In the genomic region with DNA sequence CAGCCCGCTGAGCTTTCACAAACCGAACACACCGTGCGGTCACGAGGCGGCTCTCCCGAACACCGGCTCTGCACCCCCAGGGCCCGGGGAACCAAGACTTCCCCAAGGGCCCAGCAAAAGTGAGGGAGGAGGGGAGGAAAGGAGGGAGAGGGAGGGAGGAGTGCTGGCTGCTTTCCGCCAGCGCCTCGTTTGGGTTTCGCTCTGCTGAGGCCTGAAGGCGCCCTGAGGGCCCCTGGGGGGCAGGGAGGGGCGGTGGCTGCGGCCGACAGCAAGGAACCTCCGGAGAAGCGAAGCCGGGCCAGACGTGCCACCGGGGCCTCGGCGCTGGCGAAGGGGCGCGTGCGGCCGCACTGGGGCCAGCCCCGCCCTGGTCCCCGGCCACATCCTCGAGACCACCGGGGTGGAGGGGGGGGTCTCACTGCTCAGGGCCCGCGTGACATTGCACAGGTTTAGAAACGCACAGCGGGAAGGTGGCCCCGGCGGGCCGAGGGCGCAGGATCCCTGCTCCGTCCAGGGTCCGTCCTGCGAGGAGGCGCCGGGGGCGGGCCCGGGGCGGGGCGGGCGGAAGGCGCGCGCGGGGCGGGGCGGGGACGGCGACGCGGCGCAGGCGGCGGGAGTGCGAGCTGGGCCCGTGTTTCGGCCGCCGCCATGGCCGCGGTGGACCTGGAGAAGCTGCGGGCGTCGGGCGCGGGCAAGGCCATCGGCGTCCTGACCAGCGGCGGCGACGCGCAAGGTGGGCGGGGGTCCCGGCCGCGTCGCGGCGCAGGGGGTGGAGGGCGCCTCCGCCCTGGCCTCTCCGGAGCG, we compare ENCODE assay signal across 1 cellular context.
TF ChIP-seq lines count a peak whose summit lies in the region.

A gene (plus strand): TSS at position 596 of the 804 bp plus-strand sequence. CDS start 53 bp downstream, at position 649.

TF ChIP-seq in HEK293, 187 proteins besides CTCF, POLR2A, EP300 and RAD21 (continued from another document and continues in another):
- TF ChIP-seq ZNF112 (tag by site-specific recombination; IDR thresholded peaks at IDR 0.05), result no peak
- TF ChIP-seq MYNN (tag by site-specific recombination; IDR thresholded peaks at IDR 0.05; ENCODE audit: borderline replicate concordance), result no peak
- TF ChIP-seq, protein P1, sequence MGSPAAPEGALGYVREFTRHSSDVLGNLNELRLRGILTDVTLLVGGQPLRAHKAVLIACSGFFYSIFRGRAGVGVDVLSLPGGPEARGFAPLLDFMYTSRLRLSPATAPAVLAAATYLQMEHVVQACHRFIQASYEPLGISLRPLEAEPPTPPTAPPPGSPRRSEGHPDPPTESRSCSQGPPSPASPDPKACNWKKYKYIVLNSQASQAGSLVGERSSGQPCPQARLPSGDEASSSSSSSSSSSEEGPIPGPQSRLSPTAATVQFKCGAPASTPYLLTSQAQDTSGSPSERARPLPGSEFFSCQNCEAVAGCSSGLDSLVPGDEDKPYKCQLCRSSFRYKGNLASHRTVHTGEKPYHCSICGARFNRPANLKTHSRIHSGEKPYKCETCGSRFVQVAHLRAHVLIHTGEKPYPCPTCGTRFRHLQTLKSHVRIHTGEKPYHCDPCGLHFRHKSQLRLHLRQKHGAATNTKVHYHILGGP (tag by site-specific recombination; IDR thresholded peaks at IDR 0.05), result no peak
- TF ChIP-seq ZSCAN30 (tag by site-specific recombination; IDR thresholded peaks at IDR 0.05), result no peak; the same call in none of the 2 replicates
- TF ChIP-seq ZNF202 (tag by site-specific recombination; IDR thresholded peaks at IDR 0.05; ENCODE audit: borderline replicate concordance), result no peak
- TF ChIP-seq ZNF707 (tag by site-specific recombination; IDR thresholded peaks at IDR 0.05), result no peak
- TF ChIP-seq, protein P2, sequence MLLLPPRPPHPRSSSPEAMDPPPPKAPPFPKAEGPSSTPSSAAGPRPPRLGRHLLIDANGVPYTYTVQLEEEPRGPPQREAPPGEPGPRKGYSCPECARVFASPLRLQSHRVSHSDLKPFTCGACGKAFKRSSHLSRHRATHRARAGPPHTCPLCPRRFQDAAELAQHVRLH (tag by site-specific recombination; IDR thresholded peaks at IDR 0.05), result no peak
- no peak for TF ChIP-seq ZNF558 (tag by site-specific recombination; IDR thresholded peaks at IDR 0.05)
- TF ChIP-seq ZNF211 (tag by site-specific recombination; IDR thresholded peaks at IDR 0.05; ENCODE audit: low read depth), result no peak
- TF ChIP-seq ZNF747 (tag by site-specific recombination; IDR thresholded peaks at IDR 0.05), result no peak
- TF ChIP-seq, protein P3, sequence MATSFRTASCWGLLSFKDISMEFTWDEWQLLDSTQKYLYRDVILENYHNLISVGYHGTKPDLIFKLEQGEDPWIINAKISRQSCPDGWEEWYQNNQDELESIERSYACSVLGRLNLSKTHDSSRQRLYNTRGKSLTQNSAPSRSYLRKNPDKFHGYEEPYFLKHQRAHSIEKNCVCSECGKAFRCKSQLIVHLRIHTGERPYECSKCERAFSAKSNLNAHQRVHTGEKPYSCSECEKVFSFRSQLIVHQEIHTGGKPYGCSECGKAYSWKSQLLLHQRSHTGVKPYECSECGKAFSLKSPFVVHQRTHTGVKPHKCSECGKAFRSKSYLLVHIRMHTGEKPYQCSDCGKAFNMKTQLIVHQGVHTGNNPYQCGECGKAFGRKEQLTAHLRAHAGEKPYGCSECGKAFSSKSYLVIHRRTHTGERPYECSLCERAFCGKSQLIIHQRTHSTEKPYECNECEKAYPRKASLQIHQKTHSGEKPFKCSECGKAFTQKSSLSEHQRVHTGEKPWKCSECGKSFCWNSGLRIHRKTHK (tag by site-specific recombination; IDR thresholded peaks at IDR 0.05), result no peak
- peak; percentile 90 for TF ChIP-seq ZEB2 (tag by site-specific recombination; IDR thresholded peaks at IDR 0.05)
- no peak for TF ChIP-seq FEZF1 (tag by site-specific recombination; IDR thresholded peaks at IDR 0.05)
- no peak for TF ChIP-seq RBAK (tag by site-specific recombination; IDR thresholded peaks at IDR 0.05)
- no peak for TF ChIP-seq ZNF555 (tag by site-specific recombination; conservative IDR thresholded peaks at IDR 0.05)
- TF ChIP-seq ZNF121 (tag by site-specific recombination; IDR thresholded peaks at IDR 0.05), result peak; percentile 99
- TF ChIP-seq ZNF2 (tag by site-specific recombination; IDR thresholded peaks at IDR 0.05), result 0 out of 2 replicates have a peak, but pooled peaks have one; percentile 59
- TF ChIP-seq, protein P4, sequence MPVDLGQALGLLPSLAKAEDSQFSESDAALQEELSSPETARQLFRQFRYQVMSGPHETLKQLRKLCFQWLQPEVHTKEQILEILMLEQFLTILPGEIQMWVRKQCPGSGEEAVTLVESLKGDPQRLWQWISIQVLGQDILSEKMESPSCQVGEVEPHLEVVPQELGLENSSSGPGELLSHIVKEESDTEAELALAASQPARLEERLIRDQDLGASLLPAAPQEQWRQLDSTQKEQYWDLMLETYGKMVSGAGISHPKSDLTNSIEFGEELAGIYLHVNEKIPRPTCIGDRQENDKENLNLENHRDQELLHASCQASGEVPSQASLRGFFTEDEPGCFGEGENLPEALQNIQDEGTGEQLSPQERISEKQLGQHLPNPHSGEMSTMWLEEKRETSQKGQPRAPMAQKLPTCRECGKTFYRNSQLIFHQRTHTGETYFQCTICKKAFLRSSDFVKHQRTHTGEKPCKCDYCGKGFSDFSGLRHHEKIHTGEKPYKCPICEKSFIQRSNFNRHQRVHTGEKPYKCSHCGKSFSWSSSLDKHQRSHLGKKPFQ (tag by site-specific recombination; IDR thresholded peaks at IDR 0.05), result no peak
- no peak for TF ChIP-seq ZNF521 (tag by site-specific recombination; IDR thresholded peaks at IDR 0.05)
- TF ChIP-seq, protein P5, sequence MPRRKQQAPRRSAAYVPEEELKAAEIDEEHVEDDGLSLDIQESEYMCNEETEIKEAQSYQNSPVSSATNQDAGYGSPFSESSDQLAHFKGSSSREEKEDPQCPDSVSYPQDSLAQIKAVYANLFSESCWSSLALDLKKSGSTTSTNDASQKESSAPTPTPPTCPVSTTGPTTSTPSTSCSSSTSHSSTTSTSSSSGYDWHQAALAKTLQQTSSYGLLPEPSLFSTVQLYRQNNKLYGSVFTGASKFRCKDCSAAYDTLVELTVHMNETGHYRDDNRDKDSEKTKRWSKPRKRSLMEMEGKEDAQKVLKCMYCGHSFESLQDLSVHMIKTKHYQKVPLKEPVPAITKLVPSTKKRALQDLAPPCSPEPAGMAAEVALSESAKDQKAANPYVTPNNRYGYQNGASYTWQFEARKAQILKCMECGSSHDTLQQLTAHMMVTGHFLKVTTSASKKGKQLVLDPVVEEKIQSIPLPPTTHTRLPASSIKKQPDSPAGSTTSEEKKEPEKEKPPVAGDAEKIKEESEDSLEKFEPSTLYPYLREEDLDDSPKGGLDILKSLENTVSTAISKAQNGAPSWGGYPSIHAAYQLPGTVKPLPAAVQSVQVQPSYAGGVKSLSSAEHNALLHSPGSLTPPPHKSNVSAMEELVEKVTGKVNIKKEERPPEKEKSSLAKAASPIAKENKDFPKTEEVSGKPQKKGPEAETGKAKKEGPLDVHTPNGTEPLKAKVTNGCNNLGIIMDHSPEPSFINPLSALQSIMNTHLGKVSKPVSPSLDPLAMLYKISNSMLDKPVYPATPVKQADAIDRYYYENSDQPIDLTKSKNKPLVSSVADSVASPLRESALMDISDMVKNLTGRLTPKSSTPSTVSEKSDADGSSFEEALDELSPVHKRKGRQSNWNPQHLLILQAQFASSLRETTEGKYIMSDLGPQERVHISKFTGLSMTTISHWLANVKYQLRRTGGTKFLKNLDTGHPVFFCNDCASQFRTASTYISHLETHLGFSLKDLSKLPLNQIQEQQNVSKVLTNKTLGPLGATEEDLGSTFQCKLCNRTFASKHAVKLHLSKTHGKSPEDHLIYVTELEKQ (tag by site-specific recombination; IDR thresholded peaks at IDR 0.05; ENCODE audit: borderline replicate concordance), result peak; percentile 9; the same call in 1 of the 2 replicates
- TF ChIP-seq, protein P6, sequence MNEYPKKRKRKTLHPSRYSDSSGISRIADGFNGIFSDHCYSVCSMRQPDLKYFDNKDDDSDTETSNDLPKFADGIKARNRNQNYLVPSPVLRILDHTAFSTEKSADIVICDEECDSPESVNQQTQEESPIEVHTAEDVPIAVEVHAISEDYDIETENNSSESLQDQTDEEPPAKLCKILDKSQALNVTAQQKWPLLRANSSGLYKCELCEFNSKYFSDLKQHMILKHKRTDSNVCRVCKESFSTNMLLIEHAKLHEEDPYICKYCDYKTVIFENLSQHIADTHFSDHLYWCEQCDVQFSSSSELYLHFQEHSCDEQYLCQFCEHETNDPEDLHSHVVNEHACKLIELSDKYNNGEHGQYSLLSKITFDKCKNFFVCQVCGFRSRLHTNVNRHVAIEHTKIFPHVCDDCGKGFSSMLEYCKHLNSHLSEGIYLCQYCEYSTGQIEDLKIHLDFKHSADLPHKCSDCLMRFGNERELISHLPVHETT (tag by site-specific recombination; IDR thresholded peaks at IDR 0.05), result no peak
- no peak for TF ChIP-seq ZNF529 (tag by site-specific recombination; IDR thresholded peaks at IDR 0.05; ENCODE audit: insufficient replicate concordance)
- TF ChIP-seq ZFP3 (tag by site-specific recombination; IDR thresholded peaks at IDR 0.05; ENCODE audit: low read depth), result no peak
- TF ChIP-seq ZNF146 (tag by site-specific recombination; IDR thresholded peaks at IDR 0.05), result no peak
- TF ChIP-seq, protein P7, sequence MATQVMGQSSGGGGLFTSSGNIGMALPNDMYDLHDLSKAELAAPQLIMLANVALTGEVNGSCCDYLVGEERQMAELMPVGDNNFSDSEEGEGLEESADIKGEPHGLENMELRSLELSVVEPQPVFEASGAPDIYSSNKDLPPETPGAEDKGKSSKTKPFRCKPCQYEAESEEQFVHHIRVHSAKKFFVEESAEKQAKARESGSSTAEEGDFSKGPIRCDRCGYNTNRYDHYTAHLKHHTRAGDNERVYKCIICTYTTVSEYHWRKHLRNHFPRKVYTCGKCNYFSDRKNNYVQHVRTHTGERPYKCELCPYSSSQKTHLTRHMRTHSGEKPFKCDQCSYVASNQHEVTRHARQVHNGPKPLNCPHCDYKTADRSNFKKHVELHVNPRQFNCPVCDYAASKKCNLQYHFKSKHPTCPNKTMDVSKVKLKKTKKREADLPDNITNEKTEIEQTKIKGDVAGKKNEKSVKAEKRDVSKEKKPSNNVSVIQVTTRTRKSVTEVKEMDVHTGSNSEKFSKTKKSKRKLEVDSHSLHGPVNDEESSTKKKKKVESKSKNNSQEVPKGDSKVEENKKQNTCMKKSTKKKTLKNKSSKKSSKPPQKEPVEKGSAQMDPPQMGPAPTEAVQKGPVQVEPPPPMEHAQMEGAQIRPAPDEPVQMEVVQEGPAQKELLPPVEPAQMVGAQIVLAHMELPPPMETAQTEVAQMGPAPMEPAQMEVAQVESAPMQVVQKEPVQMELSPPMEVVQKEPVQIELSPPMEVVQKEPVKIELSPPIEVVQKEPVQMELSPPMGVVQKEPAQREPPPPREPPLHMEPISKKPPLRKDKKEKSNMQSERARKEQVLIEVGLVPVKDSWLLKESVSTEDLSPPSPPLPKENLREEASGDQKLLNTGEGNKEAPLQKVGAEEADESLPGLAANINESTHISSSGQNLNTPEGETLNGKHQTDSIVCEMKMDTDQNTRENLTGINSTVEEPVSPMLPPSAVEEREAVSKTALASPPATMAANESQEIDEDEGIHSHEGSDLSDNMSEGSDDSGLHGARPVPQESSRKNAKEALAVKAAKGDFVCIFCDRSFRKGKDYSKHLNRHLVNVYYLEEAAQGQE (tag by site-specific recombination; IDR thresholded peaks at IDR 0.05), result no peak; the same call in 1 of the 2 replicates
- no peak for TF ChIP-seq ZNF768 (tag by site-specific recombination; IDR thresholded peaks at IDR 0.05)
- no peak for TF ChIP-seq TCF7L2 (IDR thresholded peaks at IDR 0.05; ENCODE audit: borderline replicate concordance, low read depth, low read length)
- TF ChIP-seq, protein P8, sequence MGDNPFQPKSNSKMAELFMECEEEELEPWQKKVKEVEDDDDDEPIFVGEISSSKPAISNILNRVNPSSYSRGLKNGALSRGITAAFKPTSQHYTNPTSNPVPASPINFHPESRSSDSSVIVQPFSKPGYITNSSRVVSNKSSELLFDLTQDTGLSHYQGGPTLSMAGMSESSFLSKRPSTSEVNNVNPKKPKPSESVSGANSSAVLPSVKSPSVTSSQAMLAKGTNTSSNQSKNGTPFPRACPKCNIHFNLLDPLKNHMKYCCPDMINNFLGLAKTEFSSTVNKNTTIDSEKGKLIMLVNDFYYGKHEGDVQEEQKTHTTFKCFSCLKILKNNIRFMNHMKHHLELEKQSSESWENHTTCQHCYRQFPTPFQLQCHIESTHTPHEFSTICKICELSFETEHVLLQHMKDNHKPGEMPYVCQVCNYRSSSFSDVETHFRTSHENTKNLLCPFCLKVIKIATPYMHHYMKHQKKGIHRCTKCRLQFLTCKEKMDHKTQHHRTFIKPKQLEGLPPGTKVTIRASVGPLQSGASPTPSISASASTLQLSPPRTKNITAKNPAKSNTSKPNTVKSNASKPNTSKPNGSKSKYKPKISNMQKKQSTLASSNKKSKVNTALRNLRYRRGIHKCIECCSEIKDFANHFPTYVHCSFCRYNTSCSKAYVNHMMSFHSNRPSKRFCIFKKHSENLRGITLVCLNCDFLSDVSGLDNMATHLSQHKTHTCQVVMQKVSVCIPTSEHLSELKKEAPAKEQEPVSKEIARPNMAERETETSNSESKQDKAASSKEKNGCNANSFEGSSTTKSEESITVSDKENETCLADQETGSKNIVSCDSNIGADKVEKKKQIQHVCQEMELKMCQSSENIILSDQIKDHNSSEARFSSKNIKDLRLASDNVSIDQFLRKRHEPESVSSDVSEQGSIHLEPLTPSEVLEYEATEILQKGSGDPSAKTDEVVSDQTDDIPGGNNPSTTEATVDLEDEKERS (tag by site-specific recombination; IDR thresholded peaks at IDR 0.05), result no peak
- TF ChIP-seq ZBTB48 (tag by site-specific recombination; IDR thresholded peaks at IDR 0.05), result peak; percentile 99
- TF ChIP-seq YY1 (tag by site-specific recombination; IDR thresholded peaks at IDR 0.05), result no peak
- TF ChIP-seq ZNF560 (tag by site-specific recombination; IDR thresholded peaks at IDR 0.05; ENCODE audit: borderline replicate concordance), result no peak
- peak; percentile 85 for TF ChIP-seq ZNF600 (tag by site-specific recombination; IDR thresholded peaks at IDR 0.05)
- TF ChIP-seq, protein P9, sequence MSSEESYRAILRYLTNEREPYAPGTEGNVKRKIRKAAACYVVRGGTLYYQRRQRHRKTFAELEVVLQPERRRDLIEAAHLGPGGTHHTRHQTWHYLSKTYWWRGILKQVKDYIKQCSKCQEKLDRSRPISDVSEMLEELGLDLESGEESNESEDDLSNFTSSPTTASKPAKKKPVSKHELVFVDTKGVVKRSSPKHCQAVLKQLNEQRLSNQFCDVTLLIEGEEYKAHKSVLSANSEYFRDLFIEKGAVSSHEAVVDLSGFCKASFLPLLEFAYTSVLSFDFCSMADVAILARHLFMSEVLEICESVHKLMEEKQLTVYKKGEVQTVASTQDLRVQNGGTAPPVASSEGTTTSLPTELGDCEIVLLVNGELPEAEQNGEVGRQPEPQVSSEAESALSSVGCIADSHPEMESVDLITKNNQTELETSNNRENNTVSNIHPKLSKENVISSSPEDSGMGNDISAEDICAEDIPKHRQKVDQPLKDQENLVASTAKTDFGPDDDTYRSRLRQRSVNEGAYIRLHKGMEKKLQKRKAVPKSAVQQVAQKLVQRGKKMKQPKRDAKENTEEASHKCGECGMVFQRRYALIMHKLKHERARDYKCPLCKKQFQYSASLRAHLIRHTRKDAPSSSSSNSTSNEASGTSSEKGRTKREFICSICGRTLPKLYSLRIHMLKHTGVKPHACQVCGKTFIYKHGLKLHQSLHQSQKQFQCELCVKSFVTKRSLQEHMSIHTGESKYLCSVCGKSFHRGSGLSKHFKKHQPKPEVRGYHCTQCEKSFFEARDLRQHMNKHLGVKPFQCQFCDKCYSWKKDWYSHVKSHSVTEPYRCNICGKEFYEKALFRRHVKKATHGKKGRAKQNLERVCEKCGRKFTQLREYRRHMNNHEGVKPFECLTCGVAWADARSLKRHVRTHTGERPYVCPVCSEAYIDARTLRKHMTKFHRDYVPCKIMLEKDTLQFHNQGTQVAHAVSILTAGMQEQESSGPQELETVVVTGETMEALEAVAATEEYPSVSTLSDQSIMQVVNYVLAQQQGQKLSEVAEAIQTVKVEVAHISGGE (tag by site-specific recombination; conservative IDR thresholded peaks at IDR 0.05; ENCODE audit: low read depth), result peak; percentile 55; the same call in 1 of the 2 replicates
